In genomic region chrX:49155243-49155899, GRCh38 we compare ENCODE assay signal across 1 cellular context.
TF ChIP-seq lines count a peak whose summit lies in the region.

No MANE protein-coding gene starts in this region.

TF ChIP-seq in K562, 482 proteins besides CTCF, POLR2A, EP300 and RAD21 (continued from another document and continues in another):
- TF ChIP-seq ZNF407 (IDR thresholded peaks at IDR 0.05; ENCODE audit: low read depth) (no peak), U2AF1 (optimal IDR thresholded peaks at IDR 0.05; ENCODE audit: low read depth, low read length) (no peak), FOXM1 (IDR thresholded peaks at IDR 0.05; ENCODE audit: low read depth) (peak; percentile 39; the same call in 1 of the 2 replicates), FOXM1 (CRISPR knock-in tag; IDR thresholded peaks at IDR 0.05; ENCODE audit: low read depth) (no peak), DPF2 (IDR thresholded peaks at IDR 0.05) (peak; percentile 38), CEBPZ (IDR thresholded peaks at IDR 0.05; ENCODE audit: borderline replicate concordance, low read depth, low read length) (no peak), ID3 (CRISPR knock-in tag; IDR thresholded peaks at IDR 0.05) (no peak), ID3 (tag; IDR thresholded peaks at IDR 0.05) (no peak), TAF9B (IDR thresholded peaks at IDR 0.05; ENCODE audit: partially characterized antibody) (peak; percentile 50), SAFB (IDR thresholded peaks at IDR 0.05; ENCODE audit: borderline replicate concordance, low read depth, low read length) (no peak), NFE2 (IDR thresholded peaks at IDR 0.05; ENCODE audit: low read depth) (no peak), ARNT (IDR thresholded peaks at IDR 0.05) (0 out of 4 replicates have a peak, but pooled peaks of 1 of the 2 experiments have one; percentile 21), NR2C1 (IDR thresholded peaks at IDR 0.05) (no peak), NR2C1 (tag; IDR thresholded peaks at IDR 0.05) (no peak), ZNF316 (IDR thresholded peaks at IDR 0.05) (no peak), ETV1 (tag; conservative IDR thresholded peaks at IDR 0.05; ENCODE audit: low read depth) (no peak), CREBBP (IDR thresholded peaks at IDR 0.05; ENCODE audit: low read depth, low read length) (no peak), ZBTB33 (CRISPR knock-in tag; IDR thresholded peaks at IDR 0.05) (no peak), SP1 (CRISPR knock-in tag; IDR thresholded peaks at IDR 0.05) (0 out of 2 replicates have a peak, but pooled peaks have one; percentile 7), ZNF41 (CRISPR knock-in tag; conservative IDR thresholded peaks at IDR 0.05) (no peak), BRD9 (IDR thresholded peaks at IDR 0.05; ENCODE audit: low read depth, partially characterized antibody) (peak; percentile 29), HEY1 (CRISPR knock-in tag; IDR thresholded peaks at IDR 0.05; ENCODE audit: borderline replicate concordance) (no peak), CBX3 (IDR thresholded peaks at IDR 0.05; ENCODE audit: borderline replicate concordance in 1 of 2, low read length in 2 of 2) (no peak), FOXK1 (CRISPR knock-in tag; IDR thresholded peaks at IDR 0.05; ENCODE audit: borderline replicate concordance) (no peak), ASH1L (IDR thresholded peaks at IDR 0.05; ENCODE audit: borderline replicate concordance, low read depth, partially characterized antibody) (no peak), HIVEP1 (CRISPR knock-in tag; IDR thresholded peaks at IDR 0.05) (no peak), ARID1B (IDR thresholded peaks at IDR 0.05) (peak; percentile 29; the same call in 1 of the 2 replicates), CTCFL (IDR thresholded peaks at IDR 0.05; ENCODE audit: borderline replicate concordance, insufficient read depth, low read depth, low read length, poor library complexity, severe bottlenecking) (no peak), CXXC5 (CRISPR knock-in tag; IDR thresholded peaks at IDR 0.05) (no peak), NEUROD1 (IDR thresholded peaks at IDR 0.05; ENCODE audit: borderline replicate concordance, low read depth, low read length, partially characterized antibody) (no peak), ZNF253 (CRISPR knock-in tag; conservative IDR thresholded peaks at IDR 0.05) (no peak), TBP (optimal IDR thresholded peaks at IDR 0.05; ENCODE audit: low read depth, low read length) (peak; percentile 54), FOXJ2 (tag; IDR thresholded peaks at IDR 0.05) (peak; percentile 16; the same call in 1 of the 2 replicates), TGIF2 (CRISPR knock-in tag; IDR thresholded peaks at IDR 0.05) (no peak), SP2 (IDR thresholded peaks at IDR 0.05; ENCODE audit: extremely low read depth, low read depth, low read length, poor library complexity, severe bottlenecking) (no peak), POLR3G (IDR thresholded peaks at IDR 0.05; ENCODE audit: extremely low read depth, insufficient read length, insufficient replicate concordance) (no peak), ZNF23 (CRISPR knock-in tag; IDR thresholded peaks at IDR 0.05) (no peak), CHCHD3 (CRISPR knock-in tag; IDR thresholded peaks at IDR 0.05) (no peak), ZBTB9 (CRISPR knock-in tag; IDR thresholded peaks at IDR 0.05) (no peak), ZNF561 (CRISPR knock-in tag; conservative IDR thresholded peaks at IDR 0.05) (no peak), GTF2B (IDR thresholded peaks at IDR 0.05; ENCODE audit: extremely low read depth, insufficient read length) (no peak), RB1 (IDR thresholded peaks at IDR 0.05; ENCODE audit: low read depth) (no peak; the same call in 1 of the 2 replicates), TBL1XR1 (IDR thresholded peaks at IDR 0.05; ENCODE audit: low read length in 2 of 2) (no peak), ZNF277 (CRISPR knock-in tag; IDR thresholded peaks at IDR 0.05; ENCODE audit: borderline replicate concordance) (no peak), HDAC3 (IDR thresholded peaks at IDR 0.05; ENCODE audit: borderline replicate concordance, partially characterized antibody) (no peak), EP400 (IDR thresholded peaks at IDR 0.05) (peak; percentile 46), ZNF217 (CRISPR knock-in tag; IDR thresholded peaks at IDR 0.05) (no peak), ZFPM2 (CRISPR knock-in tag; IDR thresholded peaks at IDR 0.05) (no peak)
